In the genomic region with DNA sequence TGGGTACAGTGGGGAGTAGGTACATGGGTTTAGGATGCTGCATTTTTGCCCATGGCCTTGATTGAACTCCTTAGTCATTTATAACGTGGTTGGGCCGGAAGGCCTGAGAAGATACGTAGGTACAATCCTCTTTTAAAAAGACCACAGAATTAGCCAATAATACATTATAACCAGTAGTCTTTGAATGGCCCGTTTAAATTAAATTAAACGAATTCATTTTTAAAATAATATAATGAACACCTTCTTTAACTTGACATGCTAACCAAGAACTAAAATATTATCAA, we compare ENCODE assay signal across 8 cellular contexts. TPM values are rescaled to one million over a fixed set of nuclear protein-coding genes. Genes with fewer than 3 reads are reported as not detected.
DNase-seq lines count a peak whose midpoint lies in the region; ATAC-seq lines count a peak whose summit lies in the region.

No MANE protein-coding gene starts in this region.

- H3K9ac ChIP-seq in mucosa of stomach (ENCODE audit: low read length), result peak overlapping the region; percentile 91

- peak overlapping the region; percentile 82 to 98 (median 95) for H3K4me3 Mint-ChIP-seq in IgD-negative memory B cell

- no peaks in the 10 kb centered on the region for H3K36me3 ChIP-seq in mucosa of stomach (ENCODE audit: control insufficient read depth, insufficient read depth, low read length)

- peaks cover 2% of the 10 kb centered on the region for H3K27me3 Mint-ChIP-seq in IgD-negative memory B cell

- peak overlapping the region; percentile 87 to 100 (median 99) for H3K27ac Mint-ChIP-seq in IgD-negative memory B cell

- peaks cover 1 to 7% (median 7%) of the 10 kb centered on the region in 3 donors for H3K9me3 Mint-ChIP-seq in IgD-negative memory B cell

- H3K4me1 ChIP-seq in mucosa of stomach (ENCODE audit: control insufficient read depth, insufficient read depth, low read length), result peaks cover 9% of the 10 kb centered on the region

- peak; percentile 92 for DNase-seq in DMS114 treated with DMSO at 0.1 percent for 48 hours (lab: John Stamatoyannopoulos, UW; ENCODE audit: unreplicated experiment)
- no peak for DNase-seq in SW480 (ENCODE audit: low spot score)
- DNase-seq in DMS53 (lab: John Stamatoyannopoulos, UW), result no peak
- DNase-seq in activated CD8-positive, alpha-beta memory T cell treated with anti-CD3 and anti-CD28 coated beads, Interleukin-2, amount 50 U/mL, for 4 hours, result no peak

- peak overlapping the region; percentile 96 for H3K27ac ChIP-seq in cingulate gyrus (ENCODE audit: low read depth, low read length)

- H3K27me3 ChIP-seq in mucosa of stomach (ENCODE audit: control insufficient read depth, insufficient read depth, low read length), result no peaks in the 10 kb centered on the region

- H3K4me1 Mint-ChIP-seq in IgD-negative memory B cell, result peaks cover 12 to 21% (median 15%) of the 10 kb centered on the region in 3 donors

- H3K9me3 ChIP-seq in mucosa of stomach (ENCODE audit: control insufficient read depth, low read length), result no peaks in the 10 kb centered on the region

- H3K36me3 Mint-ChIP-seq in IgD-negative memory B cell, result peaks cover 6% of the 10 kb centered on the region

- peak overlapping the region; percentile 94 for H3K4me3 ChIP-seq in mucosa of stomach (ENCODE audit: low read length)

- ATAC-seq in HG02610 (IDR thresholded peaks at IDR 0.05; ENCODE audit: unreplicated experiment), result no peak

RNA-seq across cellular contexts. Expression of gene ADAR, which starts 20.1 kb away (rescaled TPM):
- polyA plus RNA-seq in IgD-negative memory B cell, result 141 TPM
